Comparison of ENCODE assay signal across 9 cellular contexts in the genomic region with DNA sequence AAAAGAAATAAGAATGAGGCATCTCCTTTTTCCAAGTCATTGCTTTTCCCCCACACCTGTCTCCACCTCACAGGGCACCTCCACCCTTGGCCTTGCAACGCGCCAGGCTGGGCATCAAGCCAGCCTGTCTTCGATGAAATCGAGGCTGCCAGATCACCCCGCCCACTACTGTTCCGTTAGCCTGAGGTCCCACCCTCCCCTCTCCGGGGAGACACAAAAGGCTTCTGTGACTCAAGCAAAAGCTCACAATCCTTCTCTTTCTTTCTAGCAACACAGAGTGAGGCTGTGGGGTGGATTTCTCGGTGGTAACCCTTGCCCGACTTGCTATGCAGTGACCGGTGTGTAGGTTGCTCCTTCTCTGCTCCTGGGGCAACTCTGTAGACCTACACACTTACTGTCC. TPM values are rescaled to one million over a fixed set of nuclear protein-coding genes. Genes with fewer than 3 reads are reported as not detected.
DNase-seq lines count a peak whose midpoint lies in the region; ATAC-seq, FAIRE-seq and TF ChIP-seq lines count a peak whose summit lies in the region.
"Had no signal": no experiment of that assay in that cellular context is flagged by ENCODE, and none has a peak within 500 bp of the region (broad histone marks: within the 10 kb centered on the region; RNA-seq: fewer than 3 reads in every experiment).

No MANE protein-coding gene starts in this region.

- H3K27me3 Mint-ChIP-seq in CD8-positive, alpha-beta T cell (ENCODE audit: low read depth) = no peaks in the 10 kb centered on the region

- no peaks in the 10 kb centered on the region for H3K9me3 ChIP-seq in CD8-positive, alpha-beta T cell (ENCODE audit: low read length)

- ATAC-seq in CD8-positive, alpha-beta T cell = peak; percentile 54
- ATAC-seq in HG02840 (IDR thresholded peaks at IDR 0.05; ENCODE audit: low FRiP score, unreplicated experiment) (no peak), HG03280 (IDR thresholded peaks at IDR 0.05; ENCODE audit: unreplicated experiment) (no peak)

- H3K4me3 ChIP-seq in CD8-positive, alpha-beta T cell (ENCODE audit: low read depth, low read length) = no peak overlapping the region
- H3K4me3 ChIP-seq in bronchial epithelial cell (ENCODE audit: low read depth, low read length) = no peak overlapping the region

- no peak overlapping the region for H3K4me3 Mint-ChIP-seq in CD8-positive, alpha-beta T cell

- H3K27ac ChIP-seq in CD8-positive, alpha-beta T cell (ENCODE audit: low read depth, low read length) = no peak overlapping the region
- H3K27ac ChIP-seq: HL-60 had no signal

- peaks cover 3% of the 10 kb centered on the region for H3K4me1 ChIP-seq in CD8-positive, alpha-beta T cell (ENCODE audit: insufficient read depth, low read length)

- H3K36me3 ChIP-seq in CD8-positive, alpha-beta T cell (ENCODE audit: insufficient read depth, low read length) = no peaks in the 10 kb centered on the region
- H3K36me3 ChIP-seq in bronchial epithelial cell (ENCODE audit: control insufficient read depth, insufficient read depth, low read length) = no peaks in the 10 kb centered on the region

- H3K9me3 Mint-ChIP-seq in CD8-positive, alpha-beta T cell = no peaks in the 10 kb centered on the region

- peak overlapping the region; percentile 55 for H3K27ac Mint-ChIP-seq in CD8-positive, alpha-beta T cell

- TF ChIP-seq CTCF in CD8-positive, alpha-beta T cell (IDR thresholded peaks at IDR 0.05) = no peak
- TF ChIP-seq CTCF in bronchial epithelial cell (IDR thresholded peaks at IDR 0.05; ENCODE audit: insufficient read depth, low read length, severe bottlenecking) = no peak

- FAIRE-seq in bronchial epithelial cell (lab: Jason Lieb, UNC) = no peak

- intact Hi-C loops in CD8-positive, alpha-beta T cell (cut with DNase I, micrococcal nuclease) = no loop called here

- no peaks in the 10 kb centered on the region for H3K27me3 ChIP-seq in CD8-positive, alpha-beta T cell (ENCODE audit: insufficient read depth, low read length)
- H3K27me3 ChIP-seq in bronchial epithelial cell (ENCODE audit: control insufficient read depth, insufficient read depth, low read length) = no peaks in the 10 kb centered on the region

- CTCF ChIA-PET in CD8-positive, alpha-beta T cell (lab: Charles Lee) = no interaction called here

- H3K4me1 Mint-ChIP-seq in CD8-positive, alpha-beta T cell (ENCODE audit: low read depth) = peaks cover 9% of the 10 kb centered on the region

- peak in 2 of 7 experiments; percentile 26 to 44 for DNase-seq in CD8-positive, alpha-beta T cell
- DNase-seq in NCI-H748 (lab: John Stamatoyannopoulos, UW; ENCODE audit: unreplicated experiment) (peak; percentile 84), bronchial epithelial cell (ENCODE audit: low read depth) (peak; percentile 63), occipital lobe (lab: John Stamatoyannopoulos, UW) (peak; percentile 39), NCI-H526 (lab: John Stamatoyannopoulos, UW) (no peak)
- DNase-seq in activated effector memory CD4-positive, alpha-beta T cell treated with Interleukin-2 at 50 U/mL for 16 hours = no peak

- H3K36me3 Mint-ChIP-seq in CD8-positive, alpha-beta T cell = no peaks in the 10 kb centered on the region

- POLR2A ChIA-PET in CD8-positive, alpha-beta T cell (lab: Charles Lee) = no interaction called here

RNA-seq across cellular contexts. Expression of gene TNP1, which starts 9.9 kb away (rescaled TPM):
- not detected for total RNA-seq in CD8-positive, alpha-beta T cell
- total RNA-seq in bronchial epithelial cell (not detected in 2 replicates), occipital lobe (not detected)

Comparison
In these comparisons a context has a peak if more than half of its experiments do, and no peak if none do; other contexts are left out.
1. DNase-seq: peak in NCI-H748 (single experiment), bronchial epithelial cell (single experiment) and occipital lobe (single experiment); none in activated effector memory CD4-positive, alpha-beta T cell treated with Interleukin-2 at 50 U/mL for 16 hours (single experiment) and NCI-H526 (0 of 2).